ENCODE assay signal across 8 cellular contexts in genomic region chr4:76430519-76431388, GRCh38. TPM values are rescaled to one million over a fixed set of nuclear protein-coding genes. Genes with fewer than 3 reads are reported as not detected.
DNase-seq lines count a peak whose midpoint lies in the region; ATAC-seq and TF ChIP-seq lines count a peak whose summit lies in the region.

No MANE protein-coding gene starts in this region.

- H3K27ac ChIP-seq in OCI-LY7 (ENCODE audit: low read depth, low read length, poor library complexity, severe bottlenecking) (no peak overlapping the region), dorsolateral prefrontal cortex (no peak overlapping the region)

- H3K27ac Mint-ChIP-seq in nephron progenitor cell = peak overlapping the region; percentile 22

- intact Hi-C loops in OCI-LY7 (cut with micrococcal nuclease; ENCODE audit: unreplicated experiment) = loop anchor here (2.0 to 5.0 kb wide), 2 partner anchors 74 to 317 kb away; no protein-coding TSS in a partner anchor
- intact Hi-C loops in dorsolateral prefrontal cortex (cut with DNase I) = loop anchor here (2.0 to 5.0 kb wide), 2 partner anchors 74 to 777 kb away; no protein-coding TSS in a partner anchor

- no peaks in the 10 kb centered on the region for H3K9me2 ChIP-seq in OCI-LY7 (ENCODE audit: insufficient read depth, low read length)

- H3K4me2 ChIP-seq in OCI-LY7 (ENCODE audit: low read length) = no peak overlapping the region

- DNase-seq in D341Med (ENCODE audit: low spot score) (peak; percentile 34), OCI-LY7 (ENCODE audit: low spot score) (peak; percentile 46), dorsolateral prefrontal cortex (no peak), nephron progenitor cell (peak; percentile 15), nucleus accumbens (lab: John Stamatoyannopoulos, UW) (no peak)
- DNase-seq in activated CD4-positive, alpha-beta T cell treated with anti-CD3 and anti-CD28 coated beads, Interleukin-2, amount 50 U/mL, for 4 hours = no peak

- H3K4me3 Mint-ChIP-seq in nephron progenitor cell = no peak overlapping the region

- H3K4me1 ChIP-seq in OCI-LY7 (ENCODE audit: insufficient read depth, low read length, poor library complexity, severe bottlenecking) = no peaks in the 10 kb centered on the region

- TF ChIP-seq CTCF in OCI-LY7 (conservative IDR thresholded peaks at IDR 0.05; ENCODE audit: low read length) (peak; percentile 86), dorsolateral prefrontal cortex (IDR thresholded peaks at IDR 0.05 in 54 of 56, conservative IDR thresholded peaks at IDR 0.05 in 2 of 56; ENCODE audit: low read depth in 1 of 56, partially characterized antibody in 56 of 56) (peak; percentile 40 to 93 (median 74)), nephron progenitor cell (IDR thresholded peaks at IDR 0.05) (peak; percentile 66)

- ATAC-seq in HG03354 (IDR thresholded peaks at IDR 0.05; ENCODE audit: poor library complexity, severe bottlenecking, unreplicated experiment) (peak; percentile 46), GM18502 (IDR thresholded peaks at IDR 0.05; ENCODE audit: poor library complexity, unreplicated experiment) (no peak)

- H3K36me3 ChIP-seq in OCI-LY7 (ENCODE audit: insufficient read depth, low read length) = no peaks in the 10 kb centered on the region

- no TSS peak for BruUV-seq in OCI-LY7 (replicated peaks; lab: Mats Ljungman, UMichigan)

- CTCF ChIA-PET in OCI-LY7 (lab: Charles Lee; ENCODE audit: unreplicated experiment) = no interaction called here

- H3K4me3 ChIP-seq in OCI-LY7 (ENCODE audit: low read depth, low read length, poor library complexity, severe bottlenecking) (no peak overlapping the region), dorsolateral prefrontal cortex (peak overlapping the region in 16 of 59 donors; percentile 14 to 48 (median 30))

- peaks cover 53% of the 10 kb centered on the region for H3K4me1 Mint-ChIP-seq in nephron progenitor cell

- H3K27me3 Mint-ChIP-seq in nephron progenitor cell (ENCODE audit: low read depth, poor library complexity) = peaks cover under 1% of the 10 kb centered on the region

- no peaks in the 10 kb centered on the region for H3K79me2 ChIP-seq in OCI-LY7 (ENCODE audit: insufficient read depth, low read depth, low read length)

- H4K20me1 ChIP-seq in OCI-LY7 (ENCODE audit: insufficient read depth, low read length) = no peaks in the 10 kb centered on the region

- no peaks in the 10 kb centered on the region for H3K9me3 ChIP-seq in OCI-LY7 (ENCODE audit: low read length)

- H3K36me3 Mint-ChIP-seq in nephron progenitor cell (ENCODE audit: low read depth) = no peaks in the 10 kb centered on the region

- H2AFZ ChIP-seq in OCI-LY7 (ENCODE audit: low read length) = no peak overlapping the region

- no peaks in the 10 kb centered on the region for H3K9me3 Mint-ChIP-seq in nephron progenitor cell

- no peaks in the 10 kb centered on the region for H3K27me3 ChIP-seq in dorsolateral prefrontal cortex

- POLR2A ChIA-PET in OCI-LY7 (lab: Charles Lee) = interaction anchor here (0.6 kb wide), 1 partner anchor 77 kb away, joined by 8 read pairs; no protein-coding TSS in a partner anchor

RNA-seq across cellular contexts. Expression of gene SHROOM3, which starts 4.3 kb away (rescaled TPM):
- not detected in 2 replicates for total RNA-seq in OCI-LY7 (2014; rRNA removed; shearing (Covaris generic))
- total RNA-seq in OCI-LY7 (2022) (not detected in 2 replicates), dorsolateral prefrontal cortex (10 to 100 TPM in 117 of 120 experiments, 1 to 10 TPM in 3; 7.6 to 38.2 (median 21.4) TPM)

RNA-seq across cellular contexts. Expression of gene CCDC158, which starts 9.8 kb away (rescaled TPM):
- not detected in 2 replicates for total RNA-seq in OCI-LY7 (2014; rRNA removed; shearing (Covaris generic))
- total RNA-seq in OCI-LY7 (2022) (not detected in 2 replicates), dorsolateral prefrontal cortex (1 to 10 TPM; 1.1 to 8.1 (median 3.1) TPM)

Comparison
In these comparisons a context has a peak if more than half of its experiments do, and no peak if none do; other contexts are left out.
1. DNase-seq: peak in D341Med (single experiment), OCI-LY7 (single experiment) and nephron progenitor cell (single experiment); none in dorsolateral prefrontal cortex (0 of 10), activated CD4-positive, alpha-beta T cell treated with anti-CD3 and anti-CD28 coated beads, Interleukin-2, amount 50 U/mL, for 4 hours (0 of 2) and nucleus accumbens (0 of 56).
2. RNA of gene SHROOM3, which starts 4.3 kb away (total RNA-seq): 7.6 to 38.2 TPM in dorsolateral prefrontal cortex; not detected in OCI-LY7; every median in the first group is over 4 times any median in the second.
3. Peak in every context shown above with its lines, with median percentiles within 50 percentile points of each other: CTCF ChIP-seq.